In the genomic region with DNA sequence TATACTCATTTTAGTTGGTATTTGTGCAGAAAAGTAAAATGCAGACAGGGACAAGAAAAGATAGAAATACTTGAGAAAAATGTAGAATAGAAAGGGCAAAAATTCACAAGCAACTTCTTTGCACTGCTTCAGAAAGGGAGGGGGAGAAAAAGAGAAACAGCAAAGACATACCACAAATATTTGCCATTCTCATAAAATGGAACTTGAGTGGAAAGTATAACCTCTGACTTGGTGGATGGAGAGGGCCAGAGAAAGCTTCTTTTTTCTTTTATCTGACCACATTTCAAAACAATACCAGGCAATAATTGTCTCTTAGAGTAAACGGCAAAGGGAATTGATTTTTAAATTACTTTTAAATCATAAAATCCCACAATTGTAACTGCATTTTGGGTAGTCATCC, we compare ENCODE assay signal across 26 cellular contexts. TPM values are rescaled to one million over a fixed set of nuclear protein-coding genes. Genes with fewer than 3 reads are reported as not detected.
DNase-seq lines count a peak whose midpoint lies in the region; ATAC-seq, FAIRE-seq and TF ChIP-seq lines count a peak whose summit lies in the region.
"Had no signal": no experiment of that assay in that cellular context is flagged by ENCODE, and none has a peak within 500 bp of the region (broad histone marks: within the 10 kb centered on the region; RNA-seq: fewer than 3 reads in every experiment).

No MANE protein-coding gene starts in this region.

- H3K4me3 Mint-ChIP-seq in astrocyte (ENCODE audit: unreplicated experiment) = peak overlapping the region; percentile 25
- H3K4me3 Mint-ChIP-seq: activated CD4-positive, alpha-beta T cell treated with anti-CD3 and anti-CD28 coated beads, Interleukin-2, amount 10 ng/mL, durations not matched to agents 24 days and 14 days; activated naive CD8-positive, alpha-beta T cell treated with anti-CD3 and anti-CD28 coated beads, Interleukin-2, amount 50 U/mL, for 24 hours; natural killer cell treated with Interleukin-12 subunit alpha and Interleukin-12 subunit beta and Interleukin-15 and Interleukin-18, amount 100 ng/mL, for 72 hours; T-helper 17 cell had no signal

- H3K9me3 ChIP-seq in astrocyte (ENCODE audit: insufficient read depth, low read depth, low read length) = no peaks in the 10 kb centered on the region
- H3K9me3 ChIP-seq: BE2C, breast epithelium, gastrocnemius medialis, thyroid gland had no signal

- H3K36me3 Mint-ChIP-seq in astrocyte (ENCODE audit: low read depth, unreplicated experiment) = no peaks in the 10 kb centered on the region
- H3K36me3 Mint-ChIP-seq in activated naive CD4-positive, alpha-beta T cell treated with anti-CD3 and anti-CD28 coated beads, Interleukin-2, amount 50 U/mL, for 72 hours = no peaks in the 10 kb centered on the region
- H3K36me3 Mint-ChIP-seq: natural killer cell treated with Interleukin-12 subunit alpha and Interleukin-12 subunit beta and Interleukin-15 and Interleukin-18, amount 100 ng/mL, for 72 hours had no signal

- no peak overlapping the region for H2AFZ ChIP-seq in astrocyte (ENCODE audit: low read depth, low read length)

- no peak overlapping the region for H3K9ac ChIP-seq in astrocyte (ENCODE audit: low read length)

- peaks cover 5% of the 10 kb centered on the region for H3K9me3 Mint-ChIP-seq in astrocyte (ENCODE audit: unreplicated experiment)
- no peaks in the 10 kb centered on the region for H3K9me3 Mint-ChIP-seq in activated naive CD4-positive, alpha-beta T cell treated with anti-CD3 and anti-CD28 coated beads, Interleukin-2, amount 50 U/mL, for 72 hours
- H3K9me3 Mint-ChIP-seq: activated CD4-positive, alpha-beta T cell treated with anti-CD3 and anti-CD28 coated beads, Interleukin-2, amount 10 ng/mL, durations not matched to agents 24 days and 14 days; activated naive CD8-positive, alpha-beta T cell treated with anti-CD3 and anti-CD28 coated beads, Interleukin-2, amount 50 U/mL, for 24 hours; activated T-helper 2 cell treated with anti-CD3 and anti-CD28 coated beads, Interferon-gamma antibody, Interleukin-2, Interleukin-4, amounts not matched to agents 10 μg/mL and 5 μg/mL and 100 μg/mL, durations not matched to agents 14 hours and 24 hours and 36 hours; natural killer cell treated with Interleukin-12 subunit alpha and Interleukin-12 subunit beta and Interleukin-15 and Interleukin-18, amount 100 ng/mL, for 72 hours had no signal

- H3K27me3 Mint-ChIP-seq in astrocyte (ENCODE audit: low read depth, unreplicated experiment) = no peaks in the 10 kb centered on the region
- H3K27me3 Mint-ChIP-seq: progenitor cell of endocrine pancreas had no signal

- H3K4me2 ChIP-seq in astrocyte (ENCODE audit: low read length) = no peak overlapping the region

- no peaks in the 10 kb centered on the region for H3K79me2 ChIP-seq in astrocyte (ENCODE audit: insufficient read depth, low read length)

- H3K4me1 ChIP-seq in astrocyte (ENCODE audit: insufficient read depth, low read length) = peaks cover 3% of the 10 kb centered on the region
- H3K4me1 ChIP-seq: BE2C, breast epithelium, gastrocnemius medialis, thyroid gland had no signal

- no peaks in the 10 kb centered on the region for H3K36me3 ChIP-seq in astrocyte (ENCODE audit: insufficient read depth, low read length)
- H3K36me3 ChIP-seq: BE2C, breast epithelium, gastrocnemius medialis, thyroid gland had no signal

- ATAC-seq in activated naive CD4-positive, alpha-beta T cell treated with anti-CD3 and anti-CD28 coated beads, Interleukin-2, amount 50 U/mL, for 72 hours = no peak
- no peak for ATAC-seq in HG02610 (IDR thresholded peaks at IDR 0.05; ENCODE audit: unreplicated experiment)
- ATAC-seq: activated naive CD8-positive, alpha-beta T cell treated with anti-CD3 and anti-CD28 coated beads, Interleukin-2, amount 50 U/mL, for 24 hours; gastrocnemius medialis; natural killer cell treated with Interleukin-12 subunit alpha and Interleukin-12 subunit beta and Interleukin-15 and Interleukin-18, amount 100 ng/mL, for 72 hours; T-helper 17 cell had no signal

- H3K4me3 ChIP-seq in astrocyte (ENCODE audit: insufficient read depth, low read depth, low read length) = no peak overlapping the region
- H3K4me3 ChIP-seq: breast epithelium, gastrocnemius medialis, thyroid gland had no signal

- TF ChIP-seq CTCF in astrocyte (IDR thresholded peaks at IDR 0.05; ENCODE audit: insufficient read depth, low read depth, low read length) = no peak

- H3K27ac ChIP-seq in astrocyte (ENCODE audit: low read depth, low read length) = no peak overlapping the region
- H3K27ac ChIP-seq: breast epithelium, epithelial cell of prostate, gastrocnemius medialis, thyroid gland had no signal

- peak; percentile 21 for DNase-seq in GM04503 (ENCODE audit: low read depth)
- DNase-seq in astrocyte (ENCODE audit: low read depth) = peak; percentile 56
- DNase-seq in left kidney (ENCODE audit: low read depth, low spot score) = peak; percentile 9
- DNase-seq in CD1c-positive myeloid dendritic cell (ENCODE audit: extremely low spot score) = no peak
- no peak for DNase-seq in NCI-H510A (lab: John Stamatoyannopoulos, UW)
- DNase-seq in activated naive CD4-positive, alpha-beta T cell treated with anti-CD3 and anti-CD28 coated beads, Interleukin-2, amount 50 U/mL, for 72 hours (ENCODE audit: low spot score in 2 of 2) = no peak
- DNase-seq: activated CD4-positive, alpha-beta T cell treated with anti-CD3 and anti-CD28 coated beads, Interleukin-2, amount 10 ng/mL, durations not matched to agents 24 days and 14 days; activated naive CD8-positive, alpha-beta T cell treated with anti-CD3 and anti-CD28 coated beads, Interleukin-2, amount 50 U/mL, for 24 hours; BE2C; dermis blood vessel endothelial cell; gastrocnemius medialis; KG1; mesendoderm; NCI-H187; NCI-H82; SIG-M5; stimulated activated CD4-positive, alpha-beta T cell treated with anti-CD3 and anti-CD28 coated beads, Interleukin-1b, Interleukin-23, amount 100 ng/mL, for 48 hours; stimulated activated naive CD4-positive, alpha-beta T cell; T-helper 17 cell; thyroid gland had no signal

- H3K27me3 ChIP-seq in astrocyte (ENCODE audit: insufficient read depth, low read length) = no peaks in the 10 kb centered on the region
- H3K27me3 ChIP-seq: BE2C, breast epithelium, gastrocnemius medialis, thyroid gland had no signal

- peak overlapping the region; percentile 86 for H3K27ac Mint-ChIP-seq in astrocyte (ENCODE audit: unreplicated experiment)
- H3K27ac Mint-ChIP-seq in activated naive CD4-positive, alpha-beta T cell treated with anti-CD3 and anti-CD28 coated beads, Interleukin-2, amount 50 U/mL, for 72 hours = peak overlapping the region in 1 of 2 donors; percentile 25
- H3K27ac Mint-ChIP-seq: activated CD4-positive, alpha-beta T cell treated with anti-CD3 and anti-CD28 coated beads, Interleukin-2, amount 10 ng/mL, durations not matched to agents 24 days and 14 days; activated naive CD8-positive, alpha-beta T cell treated with anti-CD3 and anti-CD28 coated beads, Interleukin-2, amount 50 U/mL, for 24 hours; activated T-helper 2 cell treated with anti-CD3 and anti-CD28 coated beads, Interferon-gamma antibody, Interleukin-2, Interleukin-4, amounts not matched to agents 10 μg/mL and 5 μg/mL and 100 μg/mL, durations not matched to agents 14 hours and 24 hours and 36 hours; natural killer cell treated with Interleukin-12 subunit alpha and Interleukin-12 subunit beta and Interleukin-15 and Interleukin-18, amount 100 ng/mL, for 72 hours; progenitor cell of endocrine pancreas; T-helper 17 cell had no signal

- FAIRE-seq in astrocyte (lab: Jason Lieb, UNC) = no peak

- no peaks in the 10 kb centered on the region for H4K20me1 ChIP-seq in astrocyte (ENCODE audit: insufficient read depth, low read length)

- H3K4me1 Mint-ChIP-seq in astrocyte (ENCODE audit: low read depth, unreplicated experiment) = peaks cover 34% of the 10 kb centered on the region
- H3K4me1 Mint-ChIP-seq: activated CD4-positive, alpha-beta T cell treated with anti-CD3 and anti-CD28 coated beads, Interleukin-2, amount 10 ng/mL, durations not matched to agents 24 days and 14 days; activated naive CD8-positive, alpha-beta T cell treated with anti-CD3 and anti-CD28 coated beads, Interleukin-2, amount 50 U/mL, for 24 hours had no signal

RNA-seq across cellular contexts. Expression of gene TRUB1, which starts 35.8 kb away (rescaled TPM):
- total RNA-seq in astrocyte = 23.0 and 25.3 TPM in 2 replicates
- 10 to 100 TPM; 10.6 to 18.9 TPM for total RNA-seq in activated naive CD4-positive, alpha-beta T cell treated with anti-CD3 and anti-CD28 coated beads, Interleukin-2, amount 50 U/mL, for 72 hours

Comparison
In these comparisons a context has a peak if more than half of its experiments do, and no peak if none do; other contexts are left out.
1. DNase-seq: peak in GM04503 (single experiment), astrocyte (single experiment) and left kidney (single experiment); none in CD1c-positive myeloid dendritic cell (single experiment), NCI-H510A (single experiment) and activated naive CD4-positive, alpha-beta T cell treated with anti-CD3 and anti-CD28 coated beads, Interleukin-2, amount 50 U/mL, for 72 hours (0 of 2).